ENCODE assay signal across 10 cellular contexts in genomic region chr20:36975085-36975829, GRCh38. TPM values are rescaled to one million over a fixed set of nuclear protein-coding genes. Genes with fewer than 3 reads are reported as not detected.
DNase-seq lines count a peak whose midpoint lies in the region; ATAC-seq and TF ChIP-seq lines count a peak whose summit lies in the region.
"Had no signal": no experiment of that assay in that cellular context is flagged by ENCODE, and none has a peak within 500 bp of the region (broad histone marks: within the 10 kb centered on the region; RNA-seq: fewer than 3 reads in every experiment).

No MANE protein-coding gene starts in this region.

- H3K27ac Mint-ChIP-seq in activated CD8-positive, alpha-beta T cell treated with anti-CD3 and anti-CD28 coated beads for 36 hours, result peak overlapping the region; percentile 67
- H3K27ac Mint-ChIP-seq in immature natural killer cell, result peak overlapping the region; percentile 76 to 88 (median 80)

- peak; percentile 15 to 44 for DNase-seq in stimulated activated CD4-positive, alpha-beta T cell treated with anti-CD3 and anti-CD28 coated beads, Interleukin-1b, Interleukin-23, amount 100 ng/mL, for 4 hours (ENCODE audit: low read depth in 2 of 2)
- DNase-seq in stimulated activated CD4-positive, alpha-beta T cell treated with anti-CD3 and anti-CD28 coated beads, Interleukin-12 subunit alpha, Interleukin-12 subunit beta, amount 100 ng/mL, for 4 hours, result no peak
- DNase-seq in activated CD8-positive, alpha-beta T cell treated with anti-CD3 and anti-CD28 coated beads for 36 hours, result peak; percentile 75
- DNase-seq in immature natural killer cell (peak; percentile 44 to 57 (median 55)), globus pallidus (ENCODE audit: low spot score) (no peak), right atrium auricular region (ENCODE audit: low spot score) (no peak), GM19240 (ENCODE audit: insufficient read length, low spot score) (no peak)
- DNase-seq: NCI-H2081 treated with DMSO at 0.1 percent for 48 hours, upper lobe of left lung had no signal

- peaks cover 3% of the 10 kb centered on the region for H3K36me3 Mint-ChIP-seq in activated CD8-positive, alpha-beta T cell treated with anti-CD3 and anti-CD28 coated beads for 36 hours (ENCODE audit: low read depth)
- H3K36me3 Mint-ChIP-seq in immature natural killer cell, result no peaks in the 10 kb centered on the region

- CTCF ChIA-PET in activated CD8-positive, alpha-beta T cell treated with anti-CD3 and anti-CD28 coated beads for 36 hours (lab: Charles Lee), result interaction anchor here (1.1 kb wide), 1 partner anchor 24 kb away, joined by 3 read pairs; no protein-coding TSS in a partner anchor

- H3K4me3 ChIP-seq in right atrium auricular region, result no peak overlapping the region
- H3K4me3 ChIP-seq: upper lobe of left lung had no signal

- no peaks in the 10 kb centered on the region for H3K27me3 Mint-ChIP-seq in activated CD8-positive, alpha-beta T cell treated with anti-CD3 and anti-CD28 coated beads for 36 hours
- peaks cover 0 to 2% (median 0%) of the 10 kb centered on the region in 3 donors for H3K27me3 Mint-ChIP-seq in immature natural killer cell (ENCODE audit: low read depth in 3 of 3)

- H3K36me3 ChIP-seq in right atrium auricular region, result no peaks in the 10 kb centered on the region
- H3K36me3 ChIP-seq: upper lobe of left lung had no signal

- peak; percentile 75 for ATAC-seq in activated CD8-positive, alpha-beta T cell treated with anti-CD3 and anti-CD28 coated beads for 36 hours
- ATAC-seq in GM18505 (IDR thresholded peaks at IDR 0.05; ENCODE audit: unreplicated experiment), result no peak

- H3K9me3 ChIP-seq in right atrium auricular region, result no peaks in the 10 kb centered on the region
- H3K9me3 ChIP-seq: upper lobe of left lung had no signal

- intact Hi-C loops in activated CD8-positive, alpha-beta T cell treated with anti-CD3 and anti-CD28 coated beads for 36 hours (cut with micrococcal nuclease), result no loop called here

- H3K4me1 ChIP-seq in right atrium auricular region, result no peaks in the 10 kb centered on the region
- H3K4me1 ChIP-seq: upper lobe of left lung had no signal

- H3K27ac ChIP-seq in right atrium auricular region, result no peak overlapping the region
- H3K27ac ChIP-seq: upper lobe of left lung had no signal

- peaks cover 3% of the 10 kb centered on the region for H3K9me3 Mint-ChIP-seq in activated CD8-positive, alpha-beta T cell treated with anti-CD3 and anti-CD28 coated beads for 36 hours
- H3K9me3 Mint-ChIP-seq in immature natural killer cell, result no peaks in the 10 kb centered on the region

- H3K27me3 ChIP-seq in right atrium auricular region, result no peaks in the 10 kb centered on the region
- H3K27me3 ChIP-seq: upper lobe of left lung had no signal

- TF ChIP-seq POLR2A in GM18505 (IDR thresholded peaks at IDR 0.05; ENCODE audit: borderline replicate concordance, extremely low read depth, insufficient read depth, insufficient read length), result no peak

- peak overlapping the region; percentile 34 for H3K4me3 Mint-ChIP-seq in activated CD8-positive, alpha-beta T cell treated with anti-CD3 and anti-CD28 coated beads for 36 hours
- H3K4me3 Mint-ChIP-seq in immature natural killer cell, result peak overlapping the region; percentile 74 to 82 (median 77)

- peaks cover 41% of the 10 kb centered on the region for H3K4me1 Mint-ChIP-seq in activated CD8-positive, alpha-beta T cell treated with anti-CD3 and anti-CD28 coated beads for 36 hours (ENCODE audit: low read depth)
- peaks cover 36 to 38% of the 10 kb centered on the region in 2 donors for H3K4me1 Mint-ChIP-seq in immature natural killer cell

- TF ChIP-seq CTCF in activated CD8-positive, alpha-beta T cell treated with anti-CD3 and anti-CD28 coated beads for 36 hours (IDR thresholded peaks at IDR 0.05), result no peak
- TF ChIP-seq CTCF in right atrium auricular region (IDR thresholded peaks at IDR 0.05), result no peak

- POLR2A ChIA-PET in activated CD8-positive, alpha-beta T cell treated with anti-CD3 and anti-CD28 coated beads for 36 hours (lab: Charles Lee), result interaction anchor here (1.1 kb wide), 1 partner anchor 120 kb away, joined by 4 read pairs; no protein-coding TSS in a partner anchor

RNA-seq across cellular contexts. Expression of gene SAMHD1, which starts 23.7 kb away (rescaled TPM):
- total RNA-seq in activated CD8-positive, alpha-beta T cell treated with anti-CD3 and anti-CD28 coated beads for 36 hours, result 10 to 100 TPM; 30.6 to 35.9 TPM
- polyA plus RNA-seq in immature natural killer cell, result 100 to 1,000 TPM; 202 to 354 (median 297) TPM
- 100 to 1,000 TPM in 1 of 2 donors, 10 to 100 TPM in 1; 87.2 to 144 TPM for total RNA-seq in right atrium auricular region

Comparison
In these comparisons a context has a peak if more than half of its experiments do, and no peak if none do; other contexts are left out.
1. DNase-seq: peak in stimulated activated CD4-positive, alpha-beta T cell treated with anti-CD3 and anti-CD28 coated beads, Interleukin-1b, Interleukin-23, amount 100 ng/mL, for 4 hours (2 of 2), activated CD8-positive, alpha-beta T cell treated with anti-CD3 and anti-CD28 coated beads for 36 hours (single experiment) and immature natural killer cell (3 of 3); none in stimulated activated CD4-positive, alpha-beta T cell treated with anti-CD3 and anti-CD28 coated beads, Interleukin-12 subunit alpha, Interleukin-12 subunit beta, amount 100 ng/mL, for 4 hours (single experiment), globus pallidus (single experiment), right atrium auricular region (single experiment) and GM19240 (single experiment).